In the genomic region with DNA sequence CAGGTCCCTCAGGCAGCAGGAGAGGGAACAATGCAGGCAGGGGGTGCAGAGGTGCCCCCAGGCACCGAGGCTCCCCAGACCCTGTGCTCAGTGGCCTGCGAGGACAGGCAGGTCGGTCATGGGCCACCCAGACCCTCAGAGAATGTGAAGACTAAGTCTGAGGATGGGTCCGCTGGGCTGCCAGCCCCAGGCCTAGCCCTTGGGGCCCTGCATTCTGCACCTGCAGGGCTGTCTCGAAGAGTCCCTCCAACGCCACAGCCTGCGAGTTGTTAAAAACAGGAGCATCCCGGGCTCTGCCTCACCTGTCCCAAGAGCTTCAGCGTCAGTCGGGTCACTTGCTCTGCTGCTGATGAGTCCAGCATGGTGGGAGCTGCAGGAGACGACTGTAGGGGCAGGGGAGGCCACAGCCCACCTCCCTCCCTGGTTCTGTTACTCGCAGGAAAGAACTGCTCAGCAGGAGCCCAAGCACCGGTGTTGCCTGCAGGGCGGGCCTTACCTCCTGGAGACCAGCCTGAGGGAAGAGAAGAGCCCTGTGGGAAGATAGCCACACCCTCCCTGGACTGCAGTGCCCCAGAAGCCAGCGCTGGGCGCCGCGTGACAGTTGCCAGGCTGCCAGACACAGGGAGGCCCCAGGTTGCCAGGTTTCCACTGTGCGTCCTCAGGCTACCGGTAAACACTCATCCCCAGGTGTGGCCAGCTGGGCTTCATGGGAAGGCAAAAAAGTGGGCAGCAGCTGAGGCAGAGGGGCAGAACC, we compare ENCODE assay signal across 12 cellular contexts. TPM values are rescaled to one million over a fixed set of nuclear protein-coding genes. Genes with fewer than 3 reads are reported as not detected.
DNase-seq lines count a peak whose midpoint lies in the region; ATAC-seq, FAIRE-seq and TF ChIP-seq lines count a peak whose summit lies in the region.
"Had no signal": no experiment of that assay in that cellular context is flagged by ENCODE, and none has a peak within 500 bp of the region (broad histone marks: within the 10 kb centered on the region; RNA-seq: fewer than 3 reads in every experiment).

No MANE protein-coding gene starts in this region.

- TF ChIP-seq CTCF in right atrium auricular region (IDR thresholded peaks at IDR 0.05) (no peak), upper lobe of right lung (IDR thresholded peaks at IDR 0.05) (no peak), D721Med (IDR thresholded peaks at IDR 0.05; ENCODE audit: insufficient read depth, missing control alignments) (no peak)

- no peaks in the 10 kb centered on the region for H3K36me3 ChIP-seq in right atrium auricular region
- H3K36me3 ChIP-seq in upper lobe of right lung = no peaks in the 10 kb centered on the region

- no peak overlapping the region for H3K27ac ChIP-seq in right atrium auricular region
- no peak overlapping the region for H3K27ac ChIP-seq in upper lobe of right lung
- H3K27ac ChIP-seq: psoas muscle had no signal

- H3K4me1 ChIP-seq in right atrium auricular region (peaks cover 0 to 11% of the 10 kb centered on the region in 2 donors), upper lobe of right lung (peaks cover 10% of the 10 kb centered on the region)

- DNase-seq in Right ventricle myocardium inferior (ENCODE audit: missing footprints) (no peak), right atrium auricular region (ENCODE audit: low spot score) (no peak), NCI-H510A treated with DMSO at 0.1 percent for 48 hours (lab: John Stamatoyannopoulos, UW) (peak; percentile 84), left ventricle myocardium superior (peak; percentile 85), upper lobe of right lung (no peak), D721Med (ENCODE audit: insufficient read length, low spot score) (no peak), NCI-H524 (lab: John Stamatoyannopoulos, UW) (no peak)
- DNase-seq in activated naive CD4-positive, alpha-beta T cell treated with anti-CD3 and anti-CD28 coated beads, Interleukin-2, amount 50 U/mL, for 72 hours (ENCODE audit: low spot score in 2 of 2) = no peak
- DNase-seq: psoas muscle; stimulated activated CD4-positive, alpha-beta T cell treated with anti-CD3 and anti-CD28 coated beads, Interleukin-4, amount 100 ng/mL, for 1 hour had no signal

- peak overlapping the region in 1 of 2 donors; percentile 50 for H3K27ac Mint-ChIP-seq in activated naive CD4-positive, alpha-beta T cell treated with anti-CD3 and anti-CD28 coated beads, Interleukin-2, amount 50 U/mL, for 72 hours
- H3K27ac Mint-ChIP-seq: activated naive CD8-positive, alpha-beta T cell; stimulated activated naive CD8-positive, alpha-beta T cell treated with anti-CD3 and anti-CD28 coated beads, Interleukin-15, Interleukin-2, amounts not matched to agents 100 ng/mL and 50 ng/mL, for 24 hours had no signal

- H3K4me3 ChIP-seq in right atrium auricular region (no peak overlapping the region), upper lobe of right lung (no peak overlapping the region)
- H3K4me3 ChIP-seq: psoas muscle had no signal

- ATAC-seq in Right ventricle myocardium inferior (peak; percentile 86), left ventricle myocardium superior (peak; percentile 93), upper lobe of right lung (peak; percentile 38)
- ATAC-seq in activated naive CD4-positive, alpha-beta T cell treated with anti-CD3 and anti-CD28 coated beads, Interleukin-2, amount 50 U/mL, for 72 hours = no peak

- no peaks in the 10 kb centered on the region for H3K27me3 ChIP-seq in right atrium auricular region
- H3K27me3 ChIP-seq in upper lobe of right lung = no peaks in the 10 kb centered on the region

- peaks cover 18 to 20% of the 10 kb centered on the region in 2 donors for H3K36me3 Mint-ChIP-seq in activated naive CD4-positive, alpha-beta T cell treated with anti-CD3 and anti-CD28 coated beads, Interleukin-2, amount 50 U/mL, for 72 hours
- H3K36me3 Mint-ChIP-seq: activated naive CD8-positive, alpha-beta T cell had no signal

- no peaks in the 10 kb centered on the region for H3K9me3 ChIP-seq in right atrium auricular region
- H3K9me3 ChIP-seq in upper lobe of right lung = no peaks in the 10 kb centered on the region
- H3K9me3 ChIP-seq: psoas muscle had no signal

- H3K9me3 Mint-ChIP-seq in activated naive CD4-positive, alpha-beta T cell treated with anti-CD3 and anti-CD28 coated beads, Interleukin-2, amount 50 U/mL, for 72 hours = no peaks in the 10 kb centered on the region
- H3K9me3 Mint-ChIP-seq: stimulated activated naive CD8-positive, alpha-beta T cell treated with anti-CD3 and anti-CD28 coated beads, Interleukin-15, Interleukin-2, amounts not matched to agents 100 ng/mL and 50 ng/mL, for 24 hours had no signal

- FAIRE-seq in D721Med (lab: Jason Lieb, UNC) = no peak

- intact Hi-C loops in Right ventricle myocardium inferior (cut with DNase I) (no loop called here), left ventricle myocardium superior (cut with micrococcal nuclease) (no loop called here), upper lobe of right lung (cut with DNase I) (no loop called here)

RNA-seq across cellular contexts. Expression of gene C21orf58, which starts 5.8 kb away (rescaled TPM):
- total RNA-seq in Right ventricle myocardium inferior (1.2 TPM), right atrium auricular region (under 1 TPM; 0.31 to 0.74 TPM), left ventricle myocardium superior (1.2 TPM), upper lobe of right lung (2.3 TPM)
- 10 to 100 TPM; 20.7 to 36.0 TPM for total RNA-seq in activated naive CD4-positive, alpha-beta T cell treated with anti-CD3 and anti-CD28 coated beads, Interleukin-2, amount 50 U/mL, for 72 hours

RNA-seq across cellular contexts. Expression of gene PCNT, which starts 6.1 kb away (rescaled TPM):
- total RNA-seq in Right ventricle myocardium inferior (27.3 TPM), right atrium auricular region (10 to 100 TPM; 31.7 to 40.3 TPM), left ventricle myocardium superior (36.4 TPM), upper lobe of right lung (29.3 TPM)
- 10 to 100 TPM; 52.8 to 63.4 TPM for total RNA-seq in activated naive CD4-positive, alpha-beta T cell treated with anti-CD3 and anti-CD28 coated beads, Interleukin-2, amount 50 U/mL, for 72 hours

RNA-seq across cellular contexts. Expression of gene YBEY, which starts 31.7 kb away (rescaled TPM):
- total RNA-seq in Right ventricle myocardium inferior (18.6 TPM), right atrium auricular region (10 to 100 TPM; 11.0 to 22.1 TPM), left ventricle myocardium superior (18.3 TPM), upper lobe of right lung (14.0 TPM)
- 10 to 100 TPM in 1 of 2 donors, 1 to 10 TPM in 1; 9.1 to 10.4 TPM for total RNA-seq in activated naive CD4-positive, alpha-beta T cell treated with anti-CD3 and anti-CD28 coated beads, Interleukin-2, amount 50 U/mL, for 72 hours

RNA-seq across cellular contexts. Expression of gene MCM3AP, which starts 32.5 kb away (rescaled TPM):
- total RNA-seq in Right ventricle myocardium inferior = 56.9 TPM
- 10 to 100 TPM; 35.7 to 45.4 TPM for total RNA-seq in right atrium auricular region
- 62.9 TPM for total RNA-seq in left ventricle myocardium superior
- 92.2 TPM for total RNA-seq in upper lobe of right lung
- total RNA-seq in activated naive CD4-positive, alpha-beta T cell treated with anti-CD3 and anti-CD28 coated beads, Interleukin-2, amount 50 U/mL, for 72 hours = 100 to 1,000 TPM; 105 to 119 TPM

Comparison
In these comparisons a context has a peak if more than half of its experiments do, and no peak if none do; other contexts are left out.
1. DNase-seq: peak in NCI-H510A treated with DMSO at 0.1 percent for 48 hours (single experiment) and left ventricle myocardium superior (single experiment); none in Right ventricle myocardium inferior (single experiment), right atrium auricular region (single experiment), upper lobe of right lung (single experiment), D721Med (single experiment), activated naive CD4-positive, alpha-beta T cell treated with anti-CD3 and anti-CD28 coated beads, Interleukin-2, amount 50 U/mL, for 72 hours (0 of 2) and NCI-H524 (0 of 2).
2. ATAC-seq: peak in Right ventricle myocardium inferior (single experiment), left ventricle myocardium superior (single experiment) and upper lobe of right lung (single experiment); none in activated naive CD4-positive, alpha-beta T cell treated with anti-CD3 and anti-CD28 coated beads, Interleukin-2, amount 50 U/mL, for 72 hours (0 of 2).